In genomic region chr17:400257-400656, GRCh38 we compare ENCODE assay signal across 8 cellular contexts.
"Had no signal": no experiment of that assay in that cellular context is flagged by ENCODE, and none has a peak within 500 bp of the region (broad histone marks: within the 10 kb centered on the region; RNA-seq: fewer than 3 reads in every experiment).

No MANE protein-coding gene starts in this region.

- H3K4me3 ChIP-seq: GM12878 had no signal

- DNase-seq: GDM1, GF-D8 had no signal

- FAIRE-seq: G401.6, GM12878, GM12891, GM12892, GM18507, GM19239 had no signal

- ATAC-seq: GM12878 had no signal
